ENCODE assay signal across 8 cellular contexts in the genomic region with DNA sequence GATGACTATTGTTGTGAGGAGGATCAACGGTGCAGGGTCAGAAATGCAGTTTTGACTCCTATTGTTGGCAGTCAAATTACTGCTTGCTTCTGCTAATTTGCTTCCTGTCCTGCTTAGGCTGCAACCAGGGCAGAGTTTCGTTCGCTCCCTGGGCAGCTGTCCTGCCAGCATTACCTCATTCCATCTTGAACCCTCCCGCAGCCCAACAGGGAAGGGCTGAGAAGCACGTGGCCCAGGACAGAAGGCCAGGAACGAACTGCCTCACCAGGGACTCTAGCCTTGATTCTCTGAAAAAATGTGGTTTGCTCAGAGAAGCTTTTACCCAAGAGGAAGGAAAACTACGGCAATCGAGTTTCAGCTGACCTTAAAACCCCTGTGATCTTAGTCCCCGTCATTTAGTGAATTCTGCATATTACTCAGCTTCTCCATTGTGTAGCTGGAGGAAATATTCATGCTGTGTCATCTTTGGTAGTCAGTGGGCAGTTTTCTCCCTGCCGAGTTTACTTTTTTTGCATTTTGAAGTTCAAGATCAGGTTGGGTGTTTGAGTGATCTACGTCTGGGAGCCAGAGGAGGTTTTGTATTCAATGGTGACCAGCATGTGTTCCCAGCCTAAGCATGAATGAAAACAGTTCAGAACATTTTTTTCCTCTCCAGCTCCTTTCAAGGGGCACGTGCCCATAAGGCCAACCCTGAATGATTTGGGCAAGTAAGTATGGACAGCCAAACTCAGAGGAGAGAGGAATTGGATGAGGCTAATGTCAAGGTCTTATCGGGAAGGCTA. TPM values are rescaled to one million over a fixed set of nuclear protein-coding genes. Genes with fewer than 3 reads are reported as not detected.
DNase-seq lines count a peak whose midpoint lies in the region; ATAC-seq, FAIRE-seq and TF ChIP-seq lines count a peak whose summit lies in the region.

No MANE protein-coding gene starts in this region.

- H3K4me3 Mint-ChIP-seq in T-helper 2 cell treated with Interferon-gamma antibody and Interleukin-4, amounts not matched to agents 5 μg/mL and 100 μg/mL, for 36 hours, result peak overlapping the region; percentile 50
- peak overlapping the region in 5 of 8 donors; percentile 45 to 77 (median 54) for H3K4me3 Mint-ChIP-seq in naive B cell

- no peaks in the 10 kb centered on the region for H3K9me1 ChIP-seq in endothelial cell of umbilical vein (replicated peaks; ENCODE audit: control insufficient read depth, extremely low read depth, insufficient read depth, low read length)

- dilution Hi-C loops in endothelial cell of umbilical vein (cut with MboI; ENCODE audit: extremely low pct_ligation_motif_present, low sequenced_read_pairs), result no loop called here

- no peak for TF ChIP-seq POLR2A in endothelial cell of umbilical vein (IDR thresholded peaks at IDR 0.05; ENCODE audit: low read depth, low read length)

- no peaks in the 10 kb centered on the region for H4K20me1 ChIP-seq in endothelial cell of umbilical vein (replicated peaks; ENCODE audit: control insufficient read depth, extremely low read depth, insufficient read depth, low read length)

- H3K27ac ChIP-seq in endothelial cell of umbilical vein (ENCODE audit: insufficient read depth, low read depth, low read length), result peak overlapping the region; percentile 97

- no peak overlapping the region for H3K4me3 ChIP-seq in endothelial cell of umbilical vein (replicated peaks in 1 of 3; ENCODE audit: insufficient read depth in 1 of 3, low read depth in 1 of 3, low read length in 3 of 3)

- no peaks in the 10 kb centered on the region for H3K36me3 ChIP-seq in endothelial cell of umbilical vein (ENCODE audit: control insufficient read depth in 2 of 2, extremely low read depth in 1 of 2, insufficient read depth in 2 of 2, low read length in 2 of 2)

- peak overlapping the region; percentile 38 for H2AFZ ChIP-seq in endothelial cell of umbilical vein (ENCODE audit: low read depth, low read length)

- intact Hi-C loops in endothelial cell of umbilical vein (cut with micrococcal nuclease), result loop anchor here (1.0 to 2.0 kb wide), 4 partner anchors 16 to 69 kb away; a partner anchor contains a TSS

- H3K4me1 ChIP-seq in endothelial cell of umbilical vein (ENCODE audit: control insufficient read depth, extremely low read depth, insufficient read depth, low read length), result peaks cover 23% of the 10 kb centered on the region

- FAIRE-seq in endothelial cell of umbilical vein (lab: Jason Lieb, UNC), result peak; percentile 97
- no peak for FAIRE-seq in RCC 7860 (lab: Jason Lieb, UNC)

- peak overlapping the region; percentile 67 for H3K9ac ChIP-seq in endothelial cell of umbilical vein (replicated peaks; ENCODE audit: extremely low read depth, insufficient read depth, low read length)

- no peaks in the 10 kb centered on the region for H3K9me3 Mint-ChIP-seq in T-helper 2 cell treated with Interferon-gamma antibody and Interleukin-4, amounts not matched to agents 5 μg/mL and 100 μg/mL, for 36 hours
- peaks cover 0 to 1% (median 0%) of the 10 kb centered on the region in 7 donors for H3K9me3 Mint-ChIP-seq in naive B cell

- H3K36me3 Mint-ChIP-seq in T-helper 2 cell treated with Interferon-gamma antibody and Interleukin-4, amounts not matched to agents 5 μg/mL and 100 μg/mL, for 36 hours (ENCODE audit: low read depth), result no peaks in the 10 kb centered on the region
- no peaks in the 10 kb centered on the region for H3K36me3 Mint-ChIP-seq in naive B cell

- BruUV-seq in endothelial cell of umbilical vein (replicated peaks; lab: Mats Ljungman, UMichigan), result TSS peak; percentile 92

- peaks cover 33% of the 10 kb centered on the region for H3K4me1 Mint-ChIP-seq in T-helper 2 cell treated with Interferon-gamma antibody and Interleukin-4, amounts not matched to agents 5 μg/mL and 100 μg/mL, for 36 hours (ENCODE audit: low read depth)
- peaks cover 16 to 26% (median 18%) of the 10 kb centered on the region in 3 donors for H3K4me1 Mint-ChIP-seq in naive B cell

- peak; percentile 93 for ATAC-seq in HG03066 (IDR thresholded peaks at IDR 0.05; ENCODE audit: low read depth, unreplicated experiment)
- ATAC-seq in naive B cell (ENCODE audit: low read depth in 2 of 2), result peak; percentile 23 to 30

- H3K9me3 ChIP-seq in endothelial cell of umbilical vein (replicated peaks; ENCODE audit: control insufficient read depth, insufficient read depth, low read length), result no peaks in the 10 kb centered on the region

- no peaks in the 10 kb centered on the region for H3K27me3 Mint-ChIP-seq in T-helper 2 cell treated with Interferon-gamma antibody and Interleukin-4, amounts not matched to agents 5 μg/mL and 100 μg/mL, for 36 hours (ENCODE audit: low read depth)
- H3K27me3 Mint-ChIP-seq in naive B cell, result no peaks in the 10 kb centered on the region

- no peaks in the 10 kb centered on the region for H3K27me3 ChIP-seq in endothelial cell of umbilical vein (ENCODE audit: control insufficient read depth in 2 of 2, insufficient read depth in 2 of 2, low read length in 2 of 2)

- H3K4me2 ChIP-seq in endothelial cell of umbilical vein (ENCODE audit: insufficient read depth, low read length), result peak overlapping the region; percentile 68

- DNase-seq in stimulated activated CD4-positive, alpha-beta T cell treated with anti-CD3 and anti-CD28 coated beads, Interleukin-1b, Interleukin-23, amount 100 ng/mL, for 48 hours, result peak; percentile 21
- DNase-seq in stimulated activated CD4-positive, alpha-beta T cell treated with anti-CD3 and anti-CD28 coated beads, Interleukin-4, amount 100 ng/mL, for 4 hours, result no peak
- peak; percentile 71 for DNase-seq in T-helper 2 cell treated with Interferon-gamma antibody and Interleukin-4, amounts not matched to agents 5 μg/mL and 100 μg/mL, for 36 hours (ENCODE audit: low spot score)
- DNase-seq in endothelial cell of umbilical vein (ENCODE audit: low read depth, low spot score) (peak; percentile 91), naive B cell (no peak), RCC 7860 (ENCODE audit: low spot score) (no peak), ecto neural progenitor cell (ENCODE audit: low spot score) (no peak)

- CTCF ChIA-PET in endothelial cell of umbilical vein (lab: Charles Lee), result interaction anchor here (0.8 to 2.7 kb wide), 6 partner anchors 13 to 242 kb away, joined by 3 to 11 read pairs (median 6); a partner anchor contains a TSS

- peak overlapping the region; percentile 81 for H3K27ac Mint-ChIP-seq in T-helper 2 cell treated with Interferon-gamma antibody and Interleukin-4, amounts not matched to agents 5 μg/mL and 100 μg/mL, for 36 hours
- peak overlapping the region in 4 of 6 donors; percentile 47 to 83 (median 66) for H3K27ac Mint-ChIP-seq in naive B cell

- no peaks in the 10 kb centered on the region for H3K79me2 ChIP-seq in endothelial cell of umbilical vein (ENCODE audit: control insufficient read depth, insufficient read depth, low read length)

- POLR2A ChIA-PET in endothelial cell of umbilical vein (lab: Charles Lee), result interaction anchor here (0.5 to 1.0 kb wide), 4 partner anchors 21 to 46 kb away, joined by 3 to 5 read pairs (median 4); a partner anchor contains a TSS

- no peak for TF ChIP-seq CTCF in endothelial cell of umbilical vein (IDR thresholded peaks at IDR 0.05; ENCODE audit: extremely low read depth in 1 of 2, insufficient read depth in 1 of 2, low read depth in 1 of 2, low read length in 2 of 2)

TF ChIP-seq in endothelial cell of umbilical vein, 7 proteins besides CTCF, POLR2A, EP300 and RAD21:
- TF ChIP-seq FOS (IDR thresholded peaks at IDR 0.05; ENCODE audit: borderline replicate concordance, insufficient read depth, low read length) (peak; percentile 79), MYC (IDR thresholded peaks at IDR 0.05; ENCODE audit: low read depth, low read length) (peak; percentile 47), EZH2 (IDR thresholded peaks at IDR 0.05; ENCODE audit: borderline replicate concordance, low read depth, low read length, severe bottlenecking) (no peak), JUN (IDR thresholded peaks at IDR 0.05; ENCODE audit: borderline replicate concordance, insufficient read depth, insufficient read length, low read depth) (peak; percentile 76), GATA2 (IDR thresholded peaks at IDR 0.05; ENCODE audit: insufficient read depth, insufficient read length, low read depth, low read length) (peak; percentile 30), POLR2AphosphoS5 (IDR thresholded peaks at IDR 0.05; ENCODE audit: insufficient read depth, low read depth, low read length) (no peak)
- TF ChIP-seq, protein P1, sequence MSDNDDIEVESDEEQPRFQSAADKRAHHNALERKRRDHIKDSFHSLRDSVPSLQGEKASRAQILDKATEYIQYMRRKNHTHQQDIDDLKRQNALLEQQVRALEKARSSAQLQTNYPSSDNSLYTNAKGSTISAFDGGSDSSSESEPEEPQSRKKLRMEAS (IDR thresholded peaks at IDR 0.05; ENCODE audit: insufficient read depth, insufficient read length), result peak; percentile 93

RNA-seq across cellular contexts. Expression of a gene that starts 23.0 kb away (rescaled TPM):
- 33.0 and 33.2 TPM in 2 replicates for total RNA-seq in endothelial cell of umbilical vein
- polyA plus RNA-seq in endothelial cell of umbilical vein, result 17.8 and 21.7 TPM in 2 replicates
- polyA plus RNA-seq in endothelial cell of umbilical vein (2011; cell fraction: cytosol; rRNA removed), result 10.2 and 14.1 TPM in 2 replicates
- polyA plus RNA-seq in endothelial cell of umbilical vein (2011; cell fraction: nucleus; rRNA removed), result 6.6 and 7.0 TPM in 2 replicates
- 11.4 and 12.9 TPM in 2 replicates for polyA plus RNA-seq in endothelial cell of umbilical vein (2012)
- 8.3 and 11.1 TPM in 2 replicates for polyA minus RNA-seq in endothelial cell of umbilical vein
- polyA minus RNA-seq in endothelial cell of umbilical vein (2011; cell fraction: cytosol; rRNA and poly(A)+ RNA removed), result 14.3 TPM
- polyA minus RNA-seq in endothelial cell of umbilical vein (2011; cell fraction: nucleus; rRNA and poly(A)+ RNA removed), result 10.1 and 13.9 TPM in 2 replicates
- 1 to 10 TPM; 3.0 to 6.4 (median 5.2) TPM for polyA plus RNA-seq in naive B cell (ENCODE audit: low read depth in 6 of 6)

RNA-seq across cellular contexts. Expression of a gene that starts 34.1 kb away (rescaled TPM):
- 30.5 and 32.9 TPM in 2 replicates for total RNA-seq in endothelial cell of umbilical vein
- polyA plus RNA-seq in endothelial cell of umbilical vein (10.2 and 12.8 TPM in 2 replicates), naive B cell (ENCODE audit: low read depth in 6 of 6) (10 to 100 TPM; 16.0 to 24.8 (median 20.4) TPM)
- 17.2 and 18.8 TPM in 2 replicates for polyA plus RNA-seq in endothelial cell of umbilical vein (2011; cell fraction: cytosol; rRNA removed)
- 17.6 and 19.6 TPM in 2 replicates for polyA plus RNA-seq in endothelial cell of umbilical vein (2011; cell fraction: nucleus; rRNA removed)
- 25.5 and 33.0 TPM in 2 replicates for polyA plus RNA-seq in endothelial cell of umbilical vein (2012)
- 12.9 and 13.1 TPM in 2 replicates for polyA minus RNA-seq in endothelial cell of umbilical vein
- 12.8 TPM for polyA minus RNA-seq in endothelial cell of umbilical vein (2011; cell fraction: cytosol; rRNA and poly(A)+ RNA removed)
- 13.8 and 15.9 TPM in 2 replicates for polyA minus RNA-seq in endothelial cell of umbilical vein (2011; cell fraction: nucleus; rRNA and poly(A)+ RNA removed)

Comparison
In these comparisons a context has a peak if more than half of its experiments do, and no peak if none do; other contexts are left out.
1. DNase-seq: peak in stimulated activated CD4-positive, alpha-beta T cell treated with anti-CD3 and anti-CD28 coated beads, Interleukin-1b, Interleukin-23, amount 100 ng/mL, for 48 hours (single experiment), T-helper 2 cell treated with Interferon-gamma antibody and Interleukin-4, amounts not matched to agents 5 μg/mL and 100 μg/mL, for 36 hours (single experiment) and endothelial cell of umbilical vein (single experiment); none in stimulated activated CD4-positive, alpha-beta T cell treated with anti-CD3 and anti-CD28 coated beads, Interleukin-4, amount 100 ng/mL, for 4 hours (0 of 2), naive B cell (single experiment), RCC 7860 (single experiment) and ecto neural progenitor cell (single experiment).